In the genomic region with DNA sequence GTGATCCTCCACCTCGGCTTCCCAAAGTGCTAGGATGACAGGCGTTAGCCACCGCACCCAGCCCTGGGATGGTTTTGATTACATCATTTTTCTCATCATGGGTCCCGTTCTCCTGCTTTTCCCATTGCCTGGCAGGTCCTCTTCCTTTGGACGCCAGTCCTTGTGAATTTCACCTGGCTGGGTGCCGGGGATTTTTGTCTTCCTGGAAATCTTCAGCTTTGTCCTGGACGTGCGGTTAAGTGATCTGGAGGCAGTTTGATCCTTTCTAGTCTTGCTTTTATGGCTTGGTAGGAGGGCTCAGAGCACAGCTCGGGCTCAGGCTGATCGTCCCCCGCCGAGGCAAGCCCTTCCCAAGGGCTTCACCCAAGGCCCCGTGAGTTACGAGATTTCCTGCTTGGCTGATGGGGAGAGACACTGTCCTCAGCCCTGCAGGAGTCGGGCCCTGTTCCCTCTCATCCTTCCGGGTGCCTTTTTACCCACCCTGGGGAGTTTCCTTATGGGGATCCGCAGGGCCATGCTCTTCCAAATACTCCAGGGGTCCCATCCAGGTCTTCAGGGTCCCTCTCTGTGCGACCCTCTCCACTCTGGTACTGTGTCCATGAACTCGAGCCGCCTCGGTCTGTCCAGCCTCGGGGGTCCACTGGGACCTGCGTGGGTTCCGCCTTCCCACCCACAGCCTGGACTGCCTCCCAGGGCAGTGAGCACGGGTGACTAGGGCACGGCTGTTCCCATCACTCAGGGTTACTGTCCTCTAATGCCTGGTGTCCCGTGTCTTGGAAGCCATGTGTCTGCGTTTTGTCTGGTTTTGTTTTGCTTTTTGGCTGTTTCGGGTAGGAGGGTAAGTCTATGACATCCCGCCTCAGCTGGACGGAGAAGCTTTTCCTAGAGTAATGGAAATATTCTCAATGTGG, we compare ENCODE assay signal across 33 cellular contexts. TPM values are rescaled to one million over a fixed set of nuclear protein-coding genes. Genes with fewer than 3 reads are reported as not detected.
DNase-seq lines count a peak whose midpoint lies in the region; ATAC-seq and TF ChIP-seq lines count a peak whose summit lies in the region.
"Had no signal": no experiment of that assay in that cellular context is flagged by ENCODE, and none has a peak within 500 bp of the region (broad histone marks: within the 10 kb centered on the region; RNA-seq: fewer than 3 reads in every experiment).

No MANE protein-coding gene starts in this region.

- CTCF ChIA-PET in IMR-90 (lab: Yijun Ruan, JAX), result interaction anchor here (1.3 kb wide), 1 partner anchor 9 kb away, joined by 4 read pairs; no protein-coding TSS in a partner anchor
- CTCF ChIA-PET in activated CD8-positive, alpha-beta T cell treated with anti-CD3 and anti-CD28 coated beads, Interleukin-2, amount 10 ng/mL, durations not matched to agents 7 days and 5 days (lab: Charles Lee), result no interaction called here

- H3K14ac ChIP-seq in IMR-90 (replicated peaks; ENCODE audit: low read depth, low read length), result no peak overlapping the region

- no peak overlapping the region for H3K4me3 ChIP-seq in BLaER1
- no peak overlapping the region for H3K4me3 ChIP-seq in IMR-90 (ENCODE audit: insufficient read depth, low read depth, low read length)
- H3K4me3 ChIP-seq in right cardiac atrium (ENCODE audit: low read length), result no peak overlapping the region
- H3K4me3 ChIP-seq in rectal smooth muscle tissue (ENCODE audit: low read length), result no peak overlapping the region
- H3K4me3 ChIP-seq: hepatocyte, neural progenitor cell, skin epidermis, stomach had no signal

- no peak overlapping the region for H3K4ac ChIP-seq in IMR-90 (ENCODE audit: low read depth, low read length)

- dilution Hi-C loops in IMR-90 (cut with HindIII; ENCODE audit: low sequenced_read_pairs, unreplicated experiment), result no loop called here

- in situ Hi-C loops in IMR-90 (cut with MboI; ENCODE audit: low sequenced_read_pairs), result no loop called here

- TF ChIP-seq CTCF in IMR-90 (conservative IDR thresholded peaks at IDR 0.05; ENCODE audit: low read depth, low read length), result no peak

- no peak overlapping the region for H3K4me3 Mint-ChIP-seq in effector memory CD8-positive, alpha-beta T cell
- no peak overlapping the region for H3K4me3 Mint-ChIP-seq in activated CD8-positive, alpha-beta T cell treated with anti-CD3 and anti-CD28 coated beads, Interleukin-2, amount 10 ng/mL, durations not matched to agents 7 days and 5 days
- H3K4me3 Mint-ChIP-seq: H9, immature natural killer cell, type B pancreatic cell had no signal

- ATAC-seq in IMR-90 (ENCODE audit: low read depth), result no peak
- no peak for ATAC-seq in right cardiac atrium
- no peak for ATAC-seq in effector memory CD8-positive, alpha-beta T cell (replicated peaks)
- no peak for ATAC-seq in activated CD8-positive, alpha-beta T cell treated with anti-CD3 and anti-CD28 coated beads, Interleukin-2, amount 10 ng/mL, durations not matched to agents 7 days and 5 days
- ATAC-seq: activated CD4-positive, CD25-positive, alpha-beta regulatory T cell treated with anti-CD3 and anti-CD28 coated beads, Interleukin-2, amount 50 U/mL, for 24 hours; activated naive CD4-positive, alpha-beta T cell treated with anti-CD3 and anti-CD28 coated beads, Interleukin-2, amount 50 U/mL, for 72 hours; left lobe of liver had no signal

- H3K18ac ChIP-seq in IMR-90 (ENCODE audit: low read depth, low read length), result no peak overlapping the region

- H2AK9ac ChIP-seq in IMR-90 (replicated peaks; ENCODE audit: low read depth, low read length, poor library complexity), result no peak overlapping the region

- H3K79me1 ChIP-seq in IMR-90 (ENCODE audit: low read depth in 1 of 2, low read length in 2 of 2), result no peaks in the 10 kb centered on the region

- H3K4me2 ChIP-seq in BLaER1 (peak overlapping the region; percentile 34), IMR-90 (ENCODE audit: low read depth, low read length) (no peak overlapping the region)
- H3K4me2 ChIP-seq: hepatocyte, neural progenitor cell had no signal

- H3K4me1 ChIP-seq in BLaER1 (peaks cover 59% of the 10 kb centered on the region), IMR-90 (ENCODE audit: control insufficient read depth, insufficient read depth, low read length) (peaks cover 4% of the 10 kb centered on the region; the same call in 1 of the 2 replicates), right cardiac atrium (ENCODE audit: control insufficient read depth, insufficient read depth, low read length) (no peaks in the 10 kb centered on the region), rectal smooth muscle tissue (ENCODE audit: control insufficient read depth, insufficient read depth, low read length) (no peaks in the 10 kb centered on the region)
- H3K4me1 ChIP-seq: breast epithelium had no signal

- intact Hi-C loops in IMR-90 (cut with micrococcal nuclease) (no loop called here), right cardiac atrium (cut with DNase I) (no loop called here), posterior vena cava (cut with DNase I) (no loop called here)

- H3K27ac ChIP-seq in BLaER1, result 0 out of 2 replicates have a peak overlapping the region, but pooled peaks have one; percentile 15
- no peak overlapping the region for H3K27ac ChIP-seq in IMR-90 (ENCODE audit: insufficient read depth, low read length)
- H3K27ac ChIP-seq in right cardiac atrium (ENCODE audit: low read length), result peak overlapping the region; percentile 25
- H3K27ac ChIP-seq in rectal smooth muscle tissue (ENCODE audit: low read depth, low read length), result peak overlapping the region; percentile 14
- H3K27ac ChIP-seq: hepatocyte, neural progenitor cell had no signal

- H3K56ac ChIP-seq in IMR-90 (ENCODE audit: extremely low read depth, insufficient read depth, low read length), result no peak overlapping the region

- H4K20me1 ChIP-seq in BLaER1 (no peaks in the 10 kb centered on the region), IMR-90 (ENCODE audit: insufficient read depth, low read length) (no peaks in the 10 kb centered on the region)

- no peak overlapping the region for H2BK5ac ChIP-seq in IMR-90 (ENCODE audit: low read depth, low read length, poor library complexity, severe bottlenecking)

- H3K23ac ChIP-seq in IMR-90 (ENCODE audit: low read depth, low read length), result no peak overlapping the region

- H3K27me3 Mint-ChIP-seq in effector memory CD8-positive, alpha-beta T cell, result peaks cover 15 to 47% of the 10 kb centered on the region in 2 donors
- peaks cover 14% of the 10 kb centered on the region for H3K27me3 Mint-ChIP-seq in activated CD8-positive, alpha-beta T cell treated with anti-CD3 and anti-CD28 coated beads, Interleukin-2, amount 10 ng/mL, durations not matched to agents 7 days and 5 days (ENCODE audit: low read depth)

- WGBS in IMR-90 (ENCODE audit: extremely low coverage in 2 of 2, insufficient read length in 1 of 2), 2 experiments, result 69% methylated on average over 13 of the region's 31 CpGs; no CpG with 5 or more reads in 1 of the 2 experiments
- 54% methylated on average over 31 of the region's 31 CpGs for WGBS in right cardiac atrium

- no peaks in the 10 kb centered on the region for H3K9me3 Mint-ChIP-seq in effector memory CD8-positive, alpha-beta T cell
- H3K9me3 Mint-ChIP-seq in activated CD8-positive, alpha-beta T cell treated with anti-CD3 and anti-CD28 coated beads, Interleukin-2, amount 10 ng/mL, durations not matched to agents 7 days and 5 days (ENCODE audit: insufficient read depth), result no peaks in the 10 kb centered on the region
- H3K9me3 Mint-ChIP-seq: activated naive CD4-positive, alpha-beta T cell treated with anti-CD3 and anti-CD28 coated beads, Interleukin-2, amount 50 U/mL, for 72 hours; H9; neural progenitor cell; type B pancreatic cell had no signal

- H3K4me1 Mint-ChIP-seq in effector memory CD8-positive, alpha-beta T cell (ENCODE audit: low read depth in 2 of 2), result no peaks in the 10 kb centered on the region
- H3K4me1 Mint-ChIP-seq in activated CD8-positive, alpha-beta T cell treated with anti-CD3 and anti-CD28 coated beads, Interleukin-2, amount 10 ng/mL, durations not matched to agents 7 days and 5 days (ENCODE audit: low read depth), result peaks cover 4% of the 10 kb centered on the region
- H3K4me1 Mint-ChIP-seq: immature natural killer cell had no signal

- H2AK5ac ChIP-seq in IMR-90 (ENCODE audit: low read depth, low read length), result no peak overlapping the region

- H4K8ac ChIP-seq in IMR-90 (ENCODE audit: low read depth in 2 of 2, low read length in 2 of 2), result no peak overlapping the region

- no peak overlapping the region for H3K9ac ChIP-seq in BLaER1
- no peak overlapping the region for H3K9ac ChIP-seq in IMR-90 (ENCODE audit: low read depth, low read length)
- no peak overlapping the region for H3K9ac ChIP-seq in rectal smooth muscle tissue (ENCODE audit: low read length)
- H3K9ac ChIP-seq: neural progenitor cell had no signal

- H3K27me3 ChIP-seq in BLaER1, result peaks cover 11% of the 10 kb centered on the region; the same call in 1 of the 2 replicates
- peaks cover 25% of the 10 kb centered on the region for H3K27me3 ChIP-seq in IMR-90 (ENCODE audit: control insufficient read depth, insufficient read depth, low read length)
- H3K27me3 ChIP-seq in right cardiac atrium (ENCODE audit: control insufficient read depth, insufficient read depth), result no peaks in the 10 kb centered on the region
- no peaks in the 10 kb centered on the region for H3K27me3 ChIP-seq in rectal smooth muscle tissue (ENCODE audit: control insufficient read depth, insufficient read depth, low read length)
- H3K27me3 ChIP-seq: hepatocyte had no signal

- H3K9me3 ChIP-seq in BLaER1 (no peaks in the 10 kb centered on the region), IMR-90 (ENCODE audit: control insufficient read depth, insufficient read depth, low read length) (0 out of 2 replicates have a peak, but pooled peaks cover 2% of the 10 kb centered on the region), right cardiac atrium (ENCODE audit: control insufficient read depth, low read length) (no peaks in the 10 kb centered on the region)
- H3K9me3 ChIP-seq: breast epithelium, stomach had no signal

- no peak overlapping the region for H3K27ac Mint-ChIP-seq in effector memory CD8-positive, alpha-beta T cell
- no peak overlapping the region for H3K27ac Mint-ChIP-seq in activated CD8-positive, alpha-beta T cell treated with anti-CD3 and anti-CD28 coated beads, Interleukin-2, amount 10 ng/mL, durations not matched to agents 7 days and 5 days
- H3K27ac Mint-ChIP-seq: H9, immature natural killer cell, neural progenitor cell, type B pancreatic cell had no signal

- H4K5ac ChIP-seq in IMR-90 (ENCODE audit: low read depth, low read length), result no peak overlapping the region

- DNase-seq in IMR-90 (no peak), right cardiac atrium (peak in 2 of 3 donors; percentile 63 to 65), H4 (ENCODE audit: low spot score) (no peak), posterior vena cava (ENCODE audit: low spot score) (no peak)
- DNase-seq in effector memory CD8-positive, alpha-beta T cell, result no peak
- DNase-seq in activated CD8-positive, alpha-beta T cell treated with anti-CD3 and anti-CD28 coated beads, Interleukin-2, amount 10 ng/mL, durations not matched to agents 7 days and 5 days, result no peak
- DNase-seq: activated CD4-positive, alpha-beta T cell treated with anti-CD3 and anti-CD28 coated beads, Interleukin-2, amount 50 U/mL, for 48 hours; activated CD8-positive, alpha-beta memory T cell treated with anti-CD3 and anti-CD28 coated beads, Interleukin-2, amount 50 U/mL, for 4 hours; C1 segment of cervical spinal cord; DMS79 treated with DMSO at 0.1 percent for 48 hours; erythroblast; foreskin fibroblast; H9; immature natural killer cell; KG1; MM.1S; NCI-H2029; NCI-H226; NCI-H69; stimulated activated CD4-positive, alpha-beta T cell treated with anti-CD3 and anti-CD28 coated beads, Interleukin-1b, Interleukin-23, amount 100 ng/mL, for 48 hours; stimulated activated CD8-positive, alpha-beta memory T cell treated with anti-CD3 and anti-CD28 coated beads, Interleukin-4, amount 100 ng/mL, for 48 hours; stomach; T-helper 1 cell had no signal

- no peak overlapping the region for H2BK120ac ChIP-seq in IMR-90 (ENCODE audit: low read depth, low read length)

- no peak for TF ChIP-seq RAD21 in IMR-90 (IDR thresholded peaks at IDR 0.05; ENCODE audit: low read length)

- POLR2A ChIA-PET in IMR-90 (lab: Charles Lee; ENCODE audit: unreplicated experiment), result no interaction called here
- POLR2A ChIA-PET in activated CD8-positive, alpha-beta T cell treated with anti-CD3 and anti-CD28 coated beads, Interleukin-2, amount 10 ng/mL, durations not matched to agents 7 days and 5 days (lab: Charles Lee), result no interaction called here

- peaks cover 11% of the 10 kb centered on the region for H3K36me3 Mint-ChIP-seq in effector memory CD8-positive, alpha-beta T cell (ENCODE audit: insufficient read depth)
- no peaks in the 10 kb centered on the region for H3K36me3 Mint-ChIP-seq in activated CD8-positive, alpha-beta T cell treated with anti-CD3 and anti-CD28 coated beads, Interleukin-2, amount 10 ng/mL, durations not matched to agents 7 days and 5 days (ENCODE audit: low read depth)
- H3K36me3 Mint-ChIP-seq: activated naive CD4-positive, alpha-beta T cell treated with anti-CD3 and anti-CD28 coated beads, Interleukin-2, amount 50 U/mL, for 72 hours; immature natural killer cell; neural progenitor cell; type B pancreatic cell had no signal

- H2AFZ ChIP-seq in IMR-90 (replicated peaks; ENCODE audit: low read length, poor library complexity), result peak overlapping the region; percentile 21
- H2AFZ ChIP-seq: hepatocyte, neural progenitor cell had no signal

- no peak overlapping the region for H2BK15ac ChIP-seq in IMR-90 (ENCODE audit: low read depth, low read length)

- no peaks in the 10 kb centered on the region for H3K9me1 ChIP-seq in IMR-90 (ENCODE audit: insufficient read depth, low read length)

- no peaks in the 10 kb centered on the region for H3K36me3 ChIP-seq in BLaER1
- H3K36me3 ChIP-seq in IMR-90 (ENCODE audit: control insufficient read depth, insufficient read depth, low read length), result no peaks in the 10 kb centered on the region
- no peaks in the 10 kb centered on the region for H3K36me3 ChIP-seq in rectal smooth muscle tissue (ENCODE audit: control insufficient read depth, insufficient read depth, low read length)
- H3K36me3 ChIP-seq: breast epithelium, neural progenitor cell, stomach had no signal

- no TSS peak for BruUV-seq in IMR-90 (replicated peaks; lab: Mats Ljungman, UMichigan)

- no peak for TF ChIP-seq POLR2A in IMR-90 (IDR thresholded peaks at IDR 0.05; ENCODE audit: low read depth, low read length)

- H4K91ac ChIP-seq in IMR-90 (ENCODE audit: insufficient read depth, low read depth, low read length), result no peak overlapping the region

- no peak overlapping the region for H2BK20ac ChIP-seq in IMR-90 (ENCODE audit: low read depth, low read length)

RNA-seq across cellular contexts. Expression of gene EGFL7, which starts 22.3 kb away (rescaled TPM):
- 1.4 and 2.2 TPM in 2 replicates for total RNA-seq in IMR-90 (2012; rRNA removed)
- 10.4 and 16.4 TPM in 2 replicates for polyA plus RNA-seq in IMR-90 (2012; rRNA removed)
- 9.6 and 22.1 TPM in 2 replicates for polyA plus RNA-seq in IMR-90 (2012; cell fraction: cytosol; rRNA removed)
- polyA plus RNA-seq in IMR-90 (2012; cell fraction: nucleus; rRNA removed; ENCODE audit: low replicate concordance), result 7.1 and 18.2 TPM in 2 replicates
- total RNA-seq in right cardiac atrium, result 100 to 1,000 TPM in 1 of 4 donors, 10 to 100 TPM in 3; 73.3 to 148 (median 83.0) TPM
- 113 TPM for polyA plus RNA-seq in right cardiac atrium
- 60.2 and 76.5 TPM in 2 replicates for total RNA-seq in H4 (2014; rRNA removed; shearing (Covaris generic))
- 100 to 1,000 TPM in 1 of 2 donors, 10 to 100 TPM in 1; 91.4 to 118 TPM for total RNA-seq in posterior vena cava
- 1 to 10 TPM; 1.9 TPM for total RNA-seq in activated CD8-positive, alpha-beta T cell treated with anti-CD3 and anti-CD28 coated beads, Interleukin-2, amount 10 ng/mL, durations not matched to agents 7 days and 5 days

RNA-seq across cellular contexts. Expression of gene AGPAT2, which starts 46.8 kb away (rescaled TPM):
- total RNA-seq in IMR-90 (2012; rRNA removed) (16.1 and 18.9 TPM in 2 replicates), right cardiac atrium (10 to 100 TPM; 63.0 to 92.0 (median 70.2) TPM), posterior vena cava (10 to 100 TPM; 27.1 to 28.8 TPM)
- polyA plus RNA-seq in IMR-90 (2012; rRNA removed) (37.2 and 39.5 TPM in 2 replicates), right cardiac atrium (149 TPM)
- polyA plus RNA-seq in IMR-90 (2012; cell fraction: cytosol; rRNA removed), result 22.2 and 63.1 TPM in 2 replicates
- polyA plus RNA-seq in IMR-90 (2012; cell fraction: nucleus; rRNA removed; ENCODE audit: low replicate concordance), result 54.0 and 103 TPM in 2 replicates
- 32.3 and 33.8 TPM in 2 replicates for total RNA-seq in H4 (2014; rRNA removed; shearing (Covaris generic))
- total RNA-seq in activated CD8-positive, alpha-beta T cell treated with anti-CD3 and anti-CD28 coated beads, Interleukin-2, amount 10 ng/mL, durations not matched to agents 7 days and 5 days, result 10 to 100 TPM; 32.7 to 33.7 TPM

Comparison
In these comparisons a context has a peak if more than half of its experiments do, and no peak if none do; other contexts are left out.
1. DNase-seq: peak in right cardiac atrium (2 of 3); none in IMR-90 (single experiment), H4 (single experiment), posterior vena cava (single experiment), effector memory CD8-positive, alpha-beta T cell (0 of 3) and activated CD8-positive, alpha-beta T cell treated with anti-CD3 and anti-CD28 coated beads, Interleukin-2, amount 10 ng/mL, durations not matched to agents 7 days and 5 days (single experiment).
2. RNA of gene EGFL7, which starts 22.3 kb away (total RNA-seq): 91.4 to 118 TPM in posterior vena cava, 73.3 to 148 TPM in right cardiac atrium and 60.2 to 76.5 TPM in H4; 1.4 to 2.2 TPM in IMR-90 and 1.9 TPM in activated CD8-positive, alpha-beta T cell treated with anti-CD3 and anti-CD28 coated beads, Interleukin-2, amount 10 ng/mL, durations not matched to agents 7 days and 5 days; every median in the first group is over 10 times any median in the second.